23 cellular contexts compared by ENCODE assay signal in the genomic region with DNA sequence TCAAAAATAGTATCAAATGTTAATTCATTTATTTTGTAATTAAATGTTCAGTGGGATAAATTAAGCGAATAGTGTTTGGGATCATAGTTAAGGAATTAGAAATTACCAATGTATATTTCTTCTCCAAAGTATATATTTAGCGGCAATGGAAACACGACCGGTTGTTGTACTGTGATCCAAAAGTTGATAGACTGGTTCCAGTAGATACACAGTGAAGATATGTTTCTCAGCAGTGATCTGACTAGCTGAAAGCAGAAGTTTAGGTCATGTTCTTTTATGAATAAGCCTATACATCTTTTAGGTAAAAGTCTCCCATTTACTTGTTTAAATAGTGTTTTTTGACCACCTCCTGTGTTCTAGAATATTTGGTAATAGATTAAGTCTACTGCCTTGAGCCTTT. TPM values are rescaled to one million over a fixed set of nuclear protein-coding genes. Genes with fewer than 3 reads are reported as not detected.
DNase-seq lines count a peak whose midpoint lies in the region; ATAC-seq lines count a peak whose summit lies in the region.
"Had no signal": no experiment of that assay in that cellular context is flagged by ENCODE, and none has a peak within 500 bp of the region (broad histone marks: within the 10 kb centered on the region; RNA-seq: fewer than 3 reads in every experiment).

No MANE protein-coding gene starts in this region.

- ATAC-seq in activated T-helper 17 cell treated with anti-CD3 and anti-CD28 coated beads, Interleukin-2, amount 50 U/mL, for 72 hours (replicated peaks), result no peak
- ATAC-seq in stimulated activated effector memory CD8-positive, alpha-beta T cell treated with anti-CD3 and anti-CD28 coated beads, Interleukin-12 subunit alpha, Interleukin-12 subunit beta, amount 100 ng/mL, for 72 hours, result no peak
- no peak for ATAC-seq in GM19452 (IDR thresholded peaks at IDR 0.05; ENCODE audit: unreplicated experiment)
- ATAC-seq: CD8-positive, alpha-beta T cell; GM12878; GM23338; Panc1 had no signal

- H3K27me3 Mint-ChIP-seq in activated naive CD4-positive, alpha-beta T cell treated with anti-CD3 and anti-CD28 coated beads, Interleukin-2, amount 50 U/mL, for 24 hours, result no peaks in the 10 kb centered on the region
- H3K27me3 Mint-ChIP-seq in activated T-helper 17 cell treated with anti-CD3 and anti-CD28 coated beads, Interleukin-2, amount 50 U/mL, for 72 hours, result no peaks in the 10 kb centered on the region
- H3K27me3 Mint-ChIP-seq: B cell had no signal

- peak overlapping the region; percentile 36 for H3K27ac Mint-ChIP-seq in activated naive CD4-positive, alpha-beta T cell treated with anti-CD3 and anti-CD28 coated beads, Interleukin-2, amount 50 U/mL, for 24 hours
- peak overlapping the region; percentile 12 for H3K27ac Mint-ChIP-seq in activated T-helper 17 cell treated with anti-CD3 and anti-CD28 coated beads, Interleukin-2, amount 50 U/mL, for 72 hours
- H3K27ac Mint-ChIP-seq in stimulated activated effector memory CD8-positive, alpha-beta T cell treated with anti-CD3 and anti-CD28 coated beads, Interleukin-12 subunit alpha, Interleukin-12 subunit beta, amount 100 ng/mL, for 72 hours, result peak overlapping the region; percentile 33
- H3K27ac Mint-ChIP-seq: B cell; CD8-positive, alpha-beta T cell; GM23338; H9 had no signal

- peaks cover 42% of the 10 kb centered on the region for H3K4me1 Mint-ChIP-seq in activated naive CD4-positive, alpha-beta T cell treated with anti-CD3 and anti-CD28 coated beads, Interleukin-2, amount 50 U/mL, for 24 hours
- peaks cover 15% of the 10 kb centered on the region for H3K4me1 Mint-ChIP-seq in activated T-helper 17 cell treated with anti-CD3 and anti-CD28 coated beads, Interleukin-2, amount 50 U/mL, for 72 hours
- peaks cover 12% of the 10 kb centered on the region for H3K4me1 Mint-ChIP-seq in stimulated activated effector memory CD8-positive, alpha-beta T cell treated with anti-CD3 and anti-CD28 coated beads, Interleukin-12 subunit alpha, Interleukin-12 subunit beta, amount 100 ng/mL, for 72 hours
- H3K4me1 Mint-ChIP-seq: GM23338, H9 had no signal

- DNase-seq in SIG-M5 treated with dmso at 0.1 percent for 504 hours (lab: John Stamatoyannopoulos, UW; ENCODE audit: unreplicated experiment), result peak; percentile 8
- no peak for DNase-seq in SIG-M5 (lab: John Stamatoyannopoulos, UW)
- no peak for DNase-seq in activated naive CD4-positive, alpha-beta T cell (lab: John Stamatoyannopoulos, UW)
- no peak for DNase-seq in stimulated activated effector memory CD8-positive, alpha-beta T cell treated with anti-CD3 and anti-CD28 coated beads, Interleukin-12 subunit alpha, Interleukin-12 subunit beta, amount 100 ng/mL, for 72 hours (ENCODE audit: low spot score in 2 of 2)
- DNase-seq in NCI-H345 (lab: John Stamatoyannopoulos, UW), result no peak
- DNase-seq: Caco-2; CD8-positive, alpha-beta T cell; H9; KBM-7; NCI-H1048; NCI-H1417; NCI-H1694; NCI-H2029 treated with DMSO at 0.1 percent for 48 hours; NCI-H510A; NCI-H69; SHP77 had no signal

- peaks cover 20% of the 10 kb centered on the region for H3K36me3 Mint-ChIP-seq in activated naive CD4-positive, alpha-beta T cell treated with anti-CD3 and anti-CD28 coated beads, Interleukin-2, amount 50 U/mL, for 24 hours
- peaks cover 99% of the 10 kb centered on the region for H3K36me3 Mint-ChIP-seq in activated T-helper 17 cell treated with anti-CD3 and anti-CD28 coated beads, Interleukin-2, amount 50 U/mL, for 72 hours (ENCODE audit: low read depth)
- H3K36me3 Mint-ChIP-seq in stimulated activated effector memory CD8-positive, alpha-beta T cell treated with anti-CD3 and anti-CD28 coated beads, Interleukin-12 subunit alpha, Interleukin-12 subunit beta, amount 100 ng/mL, for 72 hours, result no peaks in the 10 kb centered on the region

- no peak overlapping the region for H3K4me3 Mint-ChIP-seq in activated naive CD4-positive, alpha-beta T cell treated with anti-CD3 and anti-CD28 coated beads, Interleukin-2, amount 50 U/mL, for 24 hours
- no peak overlapping the region for H3K4me3 Mint-ChIP-seq in activated T-helper 17 cell treated with anti-CD3 and anti-CD28 coated beads, Interleukin-2, amount 50 U/mL, for 72 hours
- no peak overlapping the region for H3K4me3 Mint-ChIP-seq in stimulated activated effector memory CD8-positive, alpha-beta T cell treated with anti-CD3 and anti-CD28 coated beads, Interleukin-12 subunit alpha, Interleukin-12 subunit beta, amount 100 ng/mL, for 72 hours
- H3K4me3 Mint-ChIP-seq: B cell; CD8-positive, alpha-beta T cell; GM23338; H9 had no signal

- H3K9me3 Mint-ChIP-seq in activated naive CD4-positive, alpha-beta T cell treated with anti-CD3 and anti-CD28 coated beads, Interleukin-2, amount 50 U/mL, for 24 hours, result no peaks in the 10 kb centered on the region
- H3K9me3 Mint-ChIP-seq in activated T-helper 17 cell treated with anti-CD3 and anti-CD28 coated beads, Interleukin-2, amount 50 U/mL, for 72 hours, result no peaks in the 10 kb centered on the region
- H3K9me3 Mint-ChIP-seq in stimulated activated effector memory CD8-positive, alpha-beta T cell treated with anti-CD3 and anti-CD28 coated beads, Interleukin-12 subunit alpha, Interleukin-12 subunit beta, amount 100 ng/mL, for 72 hours, result no peaks in the 10 kb centered on the region
- H3K9me3 Mint-ChIP-seq: CD8-positive, alpha-beta T cell; GM23338; H9 had no signal

RNA-seq across cellular contexts. Expression of gene USP16, which starts 8.8 kb away (rescaled TPM):
- total RNA-seq in activated T-helper 17 cell treated with anti-CD3 and anti-CD28 coated beads, Interleukin-2, amount 50 U/mL, for 72 hours, result 10 to 100 TPM; 37.8 to 47.6 TPM

RNA-seq across cellular contexts. Expression of gene RWDD2B, which starts 14.2 kb away (rescaled TPM):
- 1 to 10 TPM; 4.9 to 9.7 TPM for total RNA-seq in activated T-helper 17 cell treated with anti-CD3 and anti-CD28 coated beads, Interleukin-2, amount 50 U/mL, for 72 hours

RNA-seq across cellular contexts. Expression of gene CCT8, which starts 40.1 kb away (rescaled TPM):
- 100 to 1,000 TPM; 333 to 405 TPM for total RNA-seq in activated T-helper 17 cell treated with anti-CD3 and anti-CD28 coated beads, Interleukin-2, amount 50 U/mL, for 72 hours

RNA-seq across cellular contexts. Expression of gene LTN1, which starts 40.6 kb away (rescaled TPM):
- total RNA-seq in activated T-helper 17 cell treated with anti-CD3 and anti-CD28 coated beads, Interleukin-2, amount 50 U/mL, for 72 hours, result 10 to 100 TPM; 33.0 to 42.3 TPM
